In the genomic region with DNA sequence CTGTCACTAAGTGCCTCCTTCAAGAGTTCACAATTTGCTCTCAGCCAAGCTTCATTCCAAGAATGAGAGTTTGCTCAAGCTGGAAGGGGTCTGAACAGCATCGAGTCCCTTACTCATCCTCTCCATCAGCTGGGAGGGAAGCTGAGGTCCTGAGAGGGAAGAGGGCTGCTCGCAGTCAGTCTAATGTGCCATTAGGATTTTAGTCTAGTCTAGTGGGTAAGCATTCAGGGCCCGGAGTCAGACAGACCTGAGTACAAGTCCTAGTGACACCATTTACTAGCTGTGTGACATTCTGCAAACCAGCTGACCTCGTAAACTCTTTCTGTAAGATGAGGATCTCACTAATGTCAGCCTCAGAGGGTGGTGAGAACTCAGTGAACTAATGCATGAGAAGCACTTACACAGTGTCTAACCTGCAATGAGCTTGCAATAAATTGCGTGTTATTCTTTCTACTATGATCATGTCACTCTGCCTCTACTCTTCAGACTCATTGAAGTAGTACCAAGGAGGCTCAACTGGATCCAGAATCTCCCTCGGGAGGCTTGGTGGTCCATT, we compare ENCODE assay signal across 14 cellular contexts. TPM values are rescaled to one million over a fixed set of nuclear protein-coding genes. Genes with fewer than 3 reads are reported as not detected.
DNase-seq lines count a peak whose midpoint lies in the region; ATAC-seq and TF ChIP-seq lines count a peak whose summit lies in the region.
"Had no signal": no experiment of that assay in that cellular context is flagged by ENCODE, and none has a peak within 500 bp of the region (broad histone marks: within the 10 kb centered on the region; RNA-seq: fewer than 3 reads in every experiment).

No MANE protein-coding gene starts in this region.

- H3K27ac ChIP-seq in endodermal cell (ENCODE audit: low read depth, low read length), result peak overlapping the region; percentile 54
- H3K27ac ChIP-seq: HL-60 had no signal

- POLR2A ChIA-PET in activated CD4-positive, alpha-beta memory T cell treated with anti-CD3 and anti-CD28 coated beads for 36 hours (lab: Charles Lee), result interaction anchor here (1.0 to 4.0 kb wide), 11 partner anchors 19 to 470 kb away, joined by 3 to 32 read pairs (median 7); a partner anchor contains a TSS
- POLR2A ChIA-PET in GM10248 (lab: Yijun Ruan, JAX), result no interaction called here

- peak; percentile 64 for DNase-seq in activated CD8-positive, alpha-beta memory T cell treated with anti-CD3 and anti-CD28 coated beads for 24 hours
- DNase-seq in activated CD8-positive, alpha-beta memory T cell treated with anti-CD3 and anti-CD28 coated beads, Interleukin-2, amount 50 U/mL, for 4 hours, result no peak
- peak; percentile 58 for DNase-seq in activated CD4-positive, alpha-beta memory T cell treated with anti-CD3 and anti-CD28 coated beads for 36 hours
- DNase-seq in endodermal cell, result no peak
- DNase-seq in stimulated activated naive CD4-positive, alpha-beta T cell treated with Interleukin-2 at 50 U/mL for 16 hours (lab: John Stamatoyannopoulos, UW), result peak; percentile 5
- no peak for DNase-seq in GM10248 (ENCODE audit: extremely low spot score)
- DNase-seq: DMS53, NCI-H2227 treated with DMSO at 0.1 percent for 48 hours had no signal

- TF ChIP-seq CTCF in endodermal cell (conservative IDR thresholded peaks at IDR 0.05) (no peak), GM10248 (IDR thresholded peaks at IDR 0.05; ENCODE audit: control extremely low read depth, extremely low read depth, low read depth, missing control alignments) (no peak)

- H3K27ac Mint-ChIP-seq in activated CD4-positive, alpha-beta memory T cell treated with anti-CD3 and anti-CD28 coated beads for 36 hours, result peak overlapping the region; percentile 94
- no peak overlapping the region for H3K27ac Mint-ChIP-seq in endodermal cell

- peaks cover 6% of the 10 kb centered on the region for H3K9me3 ChIP-seq in endodermal cell (ENCODE audit: control insufficient read depth, low read length)

- WGBS in endodermal cell (ENCODE audit: insufficient coverage in 1 of 2, insufficient read length in 1 of 2), 2 experiments, result 78 to 87% methylated on average over 6 of the region's 6 CpGs

- H3K27me3 Mint-ChIP-seq in activated CD4-positive, alpha-beta memory T cell treated with anti-CD3 and anti-CD28 coated beads for 36 hours, result no peaks in the 10 kb centered on the region
- H3K27me3 Mint-ChIP-seq in endodermal cell (ENCODE audit: insufficient read depth), result peaks cover 5% of the 10 kb centered on the region

- H3K4me1 Mint-ChIP-seq in activated CD4-positive, alpha-beta memory T cell treated with anti-CD3 and anti-CD28 coated beads for 36 hours (ENCODE audit: low read depth), result peaks cover 71% of the 10 kb centered on the region
- peaks cover 23% of the 10 kb centered on the region for H3K4me1 Mint-ChIP-seq in endodermal cell

- no peak overlapping the region for H3K4me3 ChIP-seq in endodermal cell (ENCODE audit: low read length)
- H3K4me3 ChIP-seq: skin epidermis had no signal

- H3K9ac ChIP-seq in endodermal cell (ENCODE audit: extremely low read depth, low read length, poor library complexity, severe bottlenecking), result no peak overlapping the region

- no peaks in the 10 kb centered on the region for H3K27me3 ChIP-seq in endodermal cell (ENCODE audit: control insufficient read depth, insufficient read depth, low read length, poor library complexity, severe bottlenecking)

- H3K4me3 Mint-ChIP-seq in activated CD4-positive, alpha-beta memory T cell treated with anti-CD3 and anti-CD28 coated beads for 36 hours, result peak overlapping the region; percentile 72
- no peak overlapping the region for H3K4me3 Mint-ChIP-seq in endodermal cell

- ATAC-seq in GM21786 (IDR thresholded peaks at IDR 0.05; ENCODE audit: unreplicated experiment) (no peak), HG03457 (IDR thresholded peaks at IDR 0.05; ENCODE audit: unreplicated experiment) (no peak)

- no peaks in the 10 kb centered on the region for H3K36me3 ChIP-seq in endodermal cell (ENCODE audit: control insufficient read depth, insufficient read depth, low read length)

- CTCF ChIA-PET in activated CD4-positive, alpha-beta memory T cell treated with anti-CD3 and anti-CD28 coated beads for 36 hours (lab: Charles Lee), result interaction anchor here (0.6 to 4.8 kb wide), 15 partner anchors 13 to 200 kb away, joined by 3 to 34 read pairs (median 5); a partner anchor contains a TSS
- CTCF ChIA-PET in GM10248 (lab: Yijun Ruan, JAX), result interaction anchor here (1.1 to 3.7 kb wide), 9 partner anchors 8 to 252 kb away, joined by 3 to 15 read pairs (median 3); no protein-coding TSS in a partner anchor

- peaks cover 3% of the 10 kb centered on the region for H3K4me1 ChIP-seq in endodermal cell (ENCODE audit: control insufficient read depth, insufficient read depth, low read length)

- intact Hi-C loops in activated CD4-positive, alpha-beta memory T cell treated with anti-CD3 and anti-CD28 coated beads for 36 hours (cut with micrococcal nuclease), result loop anchor here (2.0 kb wide), 2 partner anchors 20 to 44 kb away; no protein-coding TSS in a partner anchor

- peaks cover 13% of the 10 kb centered on the region for H3K9me3 Mint-ChIP-seq in activated CD4-positive, alpha-beta memory T cell treated with anti-CD3 and anti-CD28 coated beads for 36 hours
- peaks cover 14% of the 10 kb centered on the region for H3K9me3 Mint-ChIP-seq in endodermal cell

- peaks cover 3% of the 10 kb centered on the region for H3K36me3 Mint-ChIP-seq in activated CD4-positive, alpha-beta memory T cell treated with anti-CD3 and anti-CD28 coated beads for 36 hours
- no peaks in the 10 kb centered on the region for H3K36me3 Mint-ChIP-seq in endodermal cell (ENCODE audit: low read depth)

RNA-seq across cellular contexts. Expression of a gene that starts 41.2 kb away (rescaled TPM):
- total RNA-seq in activated CD4-positive, alpha-beta memory T cell treated with anti-CD3 and anti-CD28 coated beads for 36 hours, result 1 to 10 TPM; 7.6 to 9.4 TPM
- not detected for total RNA-seq in endodermal cell
- polyA plus RNA-seq in endodermal cell (2013, experiment 1 of 2), result not detected
- polyA plus RNA-seq in endodermal cell (2013, experiment 2 of 2), result not detected
- total RNA-seq: glomerular endothelial cell, H4 had no signal

Comparison
In these comparisons a context has a peak if more than half of its experiments do, and no peak if none do; other contexts are left out.
1. DNase-seq: peak in activated CD8-positive, alpha-beta memory T cell treated with anti-CD3 and anti-CD28 coated beads for 24 hours (single experiment), activated CD4-positive, alpha-beta memory T cell treated with anti-CD3 and anti-CD28 coated beads for 36 hours (single experiment) and stimulated activated naive CD4-positive, alpha-beta T cell treated with Interleukin-2 at 50 U/mL for 16 hours (single experiment); none in activated CD8-positive, alpha-beta memory T cell treated with anti-CD3 and anti-CD28 coated beads, Interleukin-2, amount 50 U/mL, for 4 hours (single experiment), endodermal cell (single experiment) and GM10248 (single experiment).
2. RNA of a gene that starts 41.2 kb away (total RNA-seq): 7.6 to 9.4 TPM in activated CD4-positive, alpha-beta memory T cell treated with anti-CD3 and anti-CD28 coated beads for 36 hours; not detected in endodermal cell; every median in the first group is over 4 times any median in the second.